ENCODE assay signal across 11 cellular contexts in genomic region chr14:23055621-23056256, GRCh38. TPM values are rescaled to one million over a fixed set of nuclear protein-coding genes. Genes with fewer than 3 reads are reported as not detected.
DNase-seq lines count a peak whose midpoint lies in the region; ATAC-seq, FAIRE-seq and TF ChIP-seq lines count a peak whose summit lies in the region.
"Had no signal": no experiment of that assay in that cellular context is flagged by ENCODE, and none has a peak within 500 bp of the region (broad histone marks: within the 10 kb centered on the region; RNA-seq: fewer than 3 reads in every experiment).

No MANE protein-coding gene starts in this region.

- H3K27me3 ChIP-seq in HepG2 (ENCODE audit: control insufficient read depth in 1 of 2, insufficient read depth in 2 of 2, low read length in 2 of 2) (peaks cover 0 to 6% of the 10 kb centered on the region in 2 experiments; a peak in 1 of 5 replicates), right lobe of liver (no peaks in the 10 kb centered on the region), SK-N-SH (ENCODE audit: insufficient read depth) (no peaks in the 10 kb centered on the region)

- TF ChIP-seq CTCF in HepG2 (CRISPR knock-in tag; IDR thresholded peaks at IDR 0.05) (no peak), right lobe of liver (IDR thresholded peaks at IDR 0.05) (no peak), SK-N-SH (IDR thresholded peaks at IDR 0.05) (no peak)

- H3K27ac ChIP-seq in HepG2 (ENCODE audit: extremely low read length, insufficient read depth, low read length), result no peak overlapping the region
- no peak overlapping the region for H3K27ac ChIP-seq in right lobe of liver
- peak overlapping the region in 1 of 2 experiments; percentile 90; a peak in 2 of 4 replicates for H3K27ac ChIP-seq in SK-N-SH (ENCODE audit: low read depth in 2 of 2, low read length in 1 of 2)

- TF ChIP-seq EP300 in HepG2 (IDR thresholded peaks at IDR 0.05; ENCODE audit: low read depth in 2 of 2, low read length in 2 of 2) (peak in 1 of 2 experiments; percentile 32; a peak in 1 of 4 replicates), HepG2 (CRISPR knock-in tag; IDR thresholded peaks at IDR 0.05; ENCODE audit: borderline replicate concordance) (no peak), SK-N-SH (IDR thresholded peaks at IDR 0.05; ENCODE audit: borderline replicate concordance in 1 of 2, low read depth in 1 of 2, low read length in 1 of 2) (peak in 1 of 2 experiments; percentile 38; a peak in 1 of 4 replicates)

- intact Hi-C loops in HepG2 (cut with micrococcal nuclease; ENCODE audit: unreplicated experiment) (no loop called here), right lobe of liver (cut with DNase I) (loop anchor here (5.0 kb wide), 1 partner anchor 68 kb away; no protein-coding TSS in a partner anchor)

- H3K4me1 Mint-ChIP-seq in immature natural killer cell, result peaks cover 18 to 19% of the 10 kb centered on the region in 2 donors

- DNase-seq in HepG2 (ENCODE audit: low spot score) (no peak), right lobe of liver (no peak), SK-N-SH (peak; percentile 96), immature natural killer cell (no peak), urothelium cell line (ENCODE audit: low spot score) (peak; percentile 32), cerebellar nuclear complex (lab: John Stamatoyannopoulos, UW) (no peak), NCI-H226 (no peak), NOMO-1 treated with DMSO at 0.1 percent for 48 hours (lab: John Stamatoyannopoulos, UW; ENCODE audit: unreplicated experiment) (no peak)
- DNase-seq: NCI-H1105, occipital lobe had no signal

- no peak overlapping the region for H2AFZ ChIP-seq in HepG2 (ENCODE audit: low read length)
- no peak overlapping the region for H2AFZ ChIP-seq in SK-N-SH (ENCODE audit: low read depth)

- no peak overlapping the region for H3K9ac ChIP-seq in HepG2 (ENCODE audit: insufficient read depth, low read depth, low read length)
- H3K9ac ChIP-seq in SK-N-SH, result no peak overlapping the region

- H3F3A ChIP-seq in SK-N-SH (replicated peaks; ENCODE audit: insufficient read depth), result peaks cover 34% of the 10 kb centered on the region

- H3K4me2 ChIP-seq in HepG2 (ENCODE audit: low read depth, low read length), result peak overlapping the region; percentile 98
- H3K4me2 ChIP-seq in SK-N-SH, result peak overlapping the region; percentile 96

- peaks cover 0 to 1% (median 0%) of the 10 kb centered on the region in 6 donors for H3K9me3 Mint-ChIP-seq in immature natural killer cell

- 30% methylated on average over 9 of the region's 9 CpGs for WGBS in HepG2 (ENCODE audit: low lambda C conversion rate)
- 0% methylated on average over 3 of the region's 9 CpGs for WGBS in right lobe of liver (ENCODE audit: insufficient coverage, low coverage, low lambda C conversion rate, missing lambda C conversion rate)
- WGBS in SK-N-SH (ENCODE audit: low lambda C conversion rate), result 18% methylated on average over 4 of the region's 9 CpGs

- in situ Hi-C loops in HepG2 (cut with HindIII; ENCODE audit: extremely low pct_ligation_motif_present, low pct_unique_long_range_greater_than_20kb), result no loop called here

- H3K9me2 ChIP-seq in SK-N-SH, result no peaks in the 10 kb centered on the region

- ATAC-seq in HepG2, result peak; percentile 0
- no peak for ATAC-seq in right lobe of liver

- FAIRE-seq in HepG2 (lab: Jason Lieb, UNC) (no peak), urothelium cell line (lab: Jason Lieb, UNC) (no peak)

- CTCF ChIA-PET in HepG2 (lab: Yijun Ruan, JAX; ENCODE audit: low intra/inter-chr PET ratio, low total read pairs) (interaction anchor here (0.5 to 8.5 kb wide), 11 partner anchors 11 to 499 kb away, joined by 3 to 173 read pairs (median 8); no protein-coding TSS in a partner anchor), SK-N-SH (lab: Yijun Ruan, JAX) (interaction anchor here (0.6 to 33.1 kb wide), 19 partner anchors 9 to 672 kb away, joined by 3 to 1566 read pairs (median 4); partner anchors contain the start of genes AJUBA, PRMT5 and PSMB5)

- peak overlapping the region in 3 of 6 donors; percentile 53 to 81 (median 68) for H3K27ac Mint-ChIP-seq in immature natural killer cell

- peaks cover 0 to 3% (median 1%) of the 10 kb centered on the region in 3 donors for H3K36me3 Mint-ChIP-seq in immature natural killer cell

- H3K9me3 ChIP-seq in HepG2 (ENCODE audit: low read length) (no peaks in the 10 kb centered on the region), right lobe of liver (no peaks in the 10 kb centered on the region), SK-N-SH (no peaks in the 10 kb centered on the region)

- no peak overlapping the region for H3K4me3 ChIP-seq in HepG2 (replicated peaks in 1 of 3; ENCODE audit: insufficient read depth in 1 of 3, low read depth in 2 of 3, low read length in 3 of 3)
- no peak overlapping the region for H3K4me3 ChIP-seq in right lobe of liver
- H3K4me3 ChIP-seq in SK-N-SH (ENCODE audit: low read depth in 2 of 2, low read length in 1 of 2), result peak overlapping the region; percentile 62 to 82; a peak in 3 of 4 replicates

- peaks cover 0 to 5% (median 2%) of the 10 kb centered on the region in 3 donors for H3K27me3 Mint-ChIP-seq in immature natural killer cell (ENCODE audit: low read depth in 3 of 3)

- H4K20me1 ChIP-seq in HepG2 (ENCODE audit: insufficient read depth, low read length) (peaks cover 13% of the 10 kb centered on the region; the same call in 1 of the 2 replicates), SK-N-SH (ENCODE audit: insufficient read depth) (no peaks in the 10 kb centered on the region; the same call in 1 of the 2 replicates)

- H3K4me3 Mint-ChIP-seq in immature natural killer cell, result peak overlapping the region; percentile 78 to 91 (median 88)

- H3K36me3 ChIP-seq in HepG2 (replicated peaks in 1 of 2; ENCODE audit: control insufficient read depth in 1 of 2, insufficient read depth in 2 of 2, low read length in 2 of 2), result peaks cover 14 to 18% of the 10 kb centered on the region in 2 experiments
- H3K36me3 ChIP-seq in right lobe of liver, result peaks cover 7 to 22% (median 12%) of the 10 kb centered on the region in 4 donors
- peaks cover 15 to 26% of the 10 kb centered on the region in 2 experiments for H3K36me3 ChIP-seq in SK-N-SH (replicated peaks in 1 of 2; ENCODE audit: control insufficient read depth in 1 of 2, insufficient read depth in 2 of 2, low read length in 1 of 2)

- no peaks in the 10 kb centered on the region for H3K79me2 ChIP-seq in HepG2 (ENCODE audit: insufficient read depth, low read length)
- H3K79me2 ChIP-seq in SK-N-SH (ENCODE audit: insufficient read depth), result peaks cover 6% of the 10 kb centered on the region; the same call in 1 of the 2 replicates

- peaks cover 26% of the 10 kb centered on the region for H3K4me1 ChIP-seq in HepG2 (ENCODE audit: insufficient read depth, low read length)
- H3K4me1 ChIP-seq in right lobe of liver, result no peaks in the 10 kb centered on the region
- H3K4me1 ChIP-seq in SK-N-SH (ENCODE audit: control insufficient read depth in 1 of 2, insufficient read depth in 2 of 2, low read depth in 1 of 2, low read length in 1 of 2), result peaks cover 14 to 26% of the 10 kb centered on the region in 2 experiments; a peak in 3 of 4 replicates

- TF ChIP-seq POLR2A in HepG2 (IDR thresholded peaks at IDR 0.05; ENCODE audit: insufficient read depth in 1 of 2, low read depth in 2 of 2, low read length in 2 of 2) (no peak), right lobe of liver (IDR thresholded peaks at IDR 0.05) (no peak)

- TF ChIP-seq RAD21 in HepG2 (CRISPR knock-in tag; IDR thresholded peaks at IDR 0.05) (no peak), SK-N-SH (IDR thresholded peaks at IDR 0.05; ENCODE audit: low read length) (0 out of 2 replicates have a peak, but pooled peaks have one; percentile 5)

- BruUV-seq in HepG2 (replicated peaks; lab: Mats Ljungman, UMichigan), result no TSS peak

- POLR2A ChIA-PET in HepG2 (lab: Yijun Ruan, JAX) (interaction anchor here (0.8 to 7.4 kb wide), 11 partner anchors 9 to 82 kb away, joined by 3 to 72 read pairs (median 12); partner anchors contain the start of genes ACIN1, AJUBA and C14orf119), SK-N-SH (lab: Yijun Ruan, JAX) (interaction anchor here (0.9 to 3.9 kb wide), 7 partner anchors 10 to 73 kb away, joined by 3 to 33 read pairs (median 6); partner anchors contain the start of genes AJUBA and PSMB5)

RNA-seq across cellular contexts. Expression of gene CDH24, which starts 1.6 kb away (rescaled TPM):
- 0.41 and 0.69 TPM in 2 replicates for total RNA-seq in HepG2 (2016; rRNA removed; fragmentation: Illumina TruSeq; extraction: Trizol)
- total RNA-seq in HepG2 (2016; cell fraction: cytosol; rRNA removed; fragmentation: Illumina TruSeq; extraction: Trizol; ENCODE audit: low read depth), result 0.35 and 0.40 TPM in 2 replicates
- 0.45 and 0.76 TPM in 2 replicates for total RNA-seq in HepG2 (2016; cell fraction: insoluble cytoplasmic fraction; rRNA removed; fragmentation: Illumina TruSeq; extraction: Trizol)
- total RNA-seq in HepG2 (2016; cell fraction: membrane; rRNA removed; fragmentation: Illumina TruSeq; extraction: Trizol), result 1.1 and 1.2 TPM in 2 replicates
- total RNA-seq in HepG2 (2016; cell fraction: nucleus; rRNA removed; fragmentation: Illumina TruSeq; extraction: Trizol), result 0.56 and 0.59 TPM in 2 replicates
- 0.99 and 1.2 TPM in 2 replicates for polyA plus RNA-seq in HepG2 (2011; rRNA removed)
- polyA plus RNA-seq in HepG2 (2011; cell fraction: cytosol; rRNA removed), result 0.41 and 0.76 TPM in 2 replicates
- polyA plus RNA-seq in HepG2 (2011; cell fraction: nucleus; rRNA removed), result 6.5 and 6.6 TPM in 2 replicates
- 0.50 and 0.55 TPM in 2 replicates for polyA plus RNA-seq in HepG2 (2012)
- 0.59 and 0.70 TPM in 2 replicates for polyA plus RNA-seq in HepG2 (2016; cell fraction: cytosol; fragmentation: Illumina TruSeq; extraction: Trizol; ENCODE audit: low read depth)
- 0.41 and 0.73 TPM in 2 replicates for polyA plus RNA-seq in HepG2 (2016; cell fraction: insoluble cytoplasmic fraction; fragmentation: Illumina TruSeq; extraction: Trizol; ENCODE audit: low read depth)
- polyA plus RNA-seq in HepG2 (2016; cell fraction: membrane; fragmentation: Illumina TruSeq; extraction: Trizol; ENCODE audit: low read depth), result 1.0 and 1.2 TPM in 2 replicates
- 2.5 and 2.8 TPM in 2 replicates for polyA plus RNA-seq in HepG2 (2016; cell fraction: nucleus; fragmentation: Illumina TruSeq; extraction: Trizol; ENCODE audit: insufficient read depth, low read depth)
- 1.1 and 16.3 TPM in 2 replicates for polyA minus RNA-seq in HepG2 (2011; rRNA and poly(A)+ RNA removed; ENCODE audit: low replicate concordance)
- polyA minus RNA-seq in HepG2 (2011; cell fraction: cytosol; rRNA and poly(A)+ RNA removed), result 0.40 and 0.44 TPM in 2 replicates
- 0.90 and 0.99 TPM in 2 replicates for polyA minus RNA-seq in HepG2 (2011; cell fraction: nucleus; rRNA and poly(A)+ RNA removed)
- total RNA-seq in right lobe of liver, result under 1 TPM; 0.26 to 0.74 (median 0.54) TPM
- 30.8 and 36.7 TPM in 2 replicates for polyA plus RNA-seq in SK-N-SH (2012; rRNA removed)
- 5.2 and 9.5 TPM in 2 replicates for polyA plus RNA-seq in SK-N-SH (2012; cell fraction: cytosol; rRNA removed)
- 289 and 297 TPM in 2 replicates for polyA plus RNA-seq in SK-N-SH (2012; cell fraction: nucleus; rRNA removed)
- 1 to 10 TPM in 1 of 3 donors, under 1 TPM in 2; 0.64 to 1.2 (median 0.78) TPM for polyA plus RNA-seq in immature natural killer cell

RNA-seq across cellular contexts. Expression of gene PSMB11, which starts 13.7 kb away (rescaled TPM):
- total RNA-seq in HepG2 (2016; rRNA removed; fragmentation: Illumina TruSeq; extraction: Trizol) (not detected in 2 replicates), right lobe of liver (not detected)
- total RNA-seq in HepG2 (2016; cell fraction: cytosol; rRNA removed; fragmentation: Illumina TruSeq; extraction: Trizol; ENCODE audit: low read depth), result not detected in 2 replicates
- total RNA-seq in HepG2 (2016; cell fraction: insoluble cytoplasmic fraction; rRNA removed; fragmentation: Illumina TruSeq; extraction: Trizol), result not detected in 2 replicates
- total RNA-seq in HepG2 (2016; cell fraction: membrane; rRNA removed; fragmentation: Illumina TruSeq; extraction: Trizol), result not detected in 2 replicates
- not detected in 2 replicates for total RNA-seq in HepG2 (2016; cell fraction: nucleus; rRNA removed; fragmentation: Illumina TruSeq; extraction: Trizol)
- polyA plus RNA-seq in HepG2 (2011; rRNA removed) (not detected in 2 replicates), SK-N-SH (2012; rRNA removed) (not detected in 2 replicates), immature natural killer cell (not detected)
- not detected in 2 replicates for polyA plus RNA-seq in HepG2 (2011; cell fraction: cytosol; rRNA removed)
- polyA plus RNA-seq in HepG2 (2011; cell fraction: nucleus; rRNA removed), result not detected in 2 replicates
- polyA plus RNA-seq in HepG2 (2012), result not detected in 2 replicates
- polyA plus RNA-seq in HepG2 (2016; cell fraction: cytosol; fragmentation: Illumina TruSeq; extraction: Trizol; ENCODE audit: low read depth), result not detected in 2 replicates
- not detected in 2 replicates for polyA plus RNA-seq in HepG2 (2016; cell fraction: insoluble cytoplasmic fraction; fragmentation: Illumina TruSeq; extraction: Trizol; ENCODE audit: low read depth)
- polyA plus RNA-seq in HepG2 (2016; cell fraction: membrane; fragmentation: Illumina TruSeq; extraction: Trizol; ENCODE audit: low read depth), result not detected in 2 replicates
- polyA plus RNA-seq in HepG2 (2016; cell fraction: nucleus; fragmentation: Illumina TruSeq; extraction: Trizol; ENCODE audit: insufficient read depth, low read depth), result not detected in 2 replicates
- 0.10 TPM in 1 of 2 replicates, not detected in the other for polyA minus RNA-seq in HepG2 (2011; rRNA and poly(A)+ RNA removed; ENCODE audit: low replicate concordance)
- polyA minus RNA-seq in HepG2 (2011; cell fraction: cytosol; rRNA and poly(A)+ RNA removed), result not detected in 2 replicates
- not detected in 2 replicates for polyA minus RNA-seq in HepG2 (2011; cell fraction: nucleus; rRNA and poly(A)+ RNA removed)
- polyA plus RNA-seq in SK-N-SH (2012; cell fraction: cytosol; rRNA removed), result not detected in 2 replicates
- polyA plus RNA-seq in SK-N-SH (2012; cell fraction: nucleus; rRNA removed), result not detected in 2 replicates
- total RNA-seq: occipital lobe had no signal
- polyA plus RNA-seq: adipose tissue had no signal

RNA-seq across cellular contexts. Expression of gene PSMB5, which starts 21.0 kb away (rescaled TPM):
- total RNA-seq in HepG2 (2016; rRNA removed; fragmentation: Illumina TruSeq; extraction: Trizol) (871 and 1,316 TPM in 2 replicates), right lobe of liver (10 to 100 TPM; 51.2 to 93.5 (median 59.1) TPM)
- 296 and 327 TPM in 2 replicates for total RNA-seq in HepG2 (2016; cell fraction: cytosol; rRNA removed; fragmentation: Illumina TruSeq; extraction: Trizol; ENCODE audit: low read depth)
- 923 and 1,358 TPM in 2 replicates for total RNA-seq in HepG2 (2016; cell fraction: insoluble cytoplasmic fraction; rRNA removed; fragmentation: Illumina TruSeq; extraction: Trizol)
- 499 and 543 TPM in 2 replicates for total RNA-seq in HepG2 (2016; cell fraction: membrane; rRNA removed; fragmentation: Illumina TruSeq; extraction: Trizol)
- 325 and 326 TPM in 2 replicates for total RNA-seq in HepG2 (2016; cell fraction: nucleus; rRNA removed; fragmentation: Illumina TruSeq; extraction: Trizol)
- polyA plus RNA-seq in HepG2 (2011; rRNA removed) (566 and 705 TPM in 2 replicates), SK-N-SH (2012; rRNA removed) (337 and 401 TPM in 2 replicates), immature natural killer cell (10 to 100 TPM; 25.6 to 54.3 (median 39.7) TPM)
- 909 and 1,129 TPM in 2 replicates for polyA plus RNA-seq in HepG2 (2011; cell fraction: cytosol; rRNA removed)
- polyA plus RNA-seq in HepG2 (2011; cell fraction: nucleus; rRNA removed), result 173 and 191 TPM in 2 replicates
- polyA plus RNA-seq in HepG2 (2012), result 459 and 476 TPM in 2 replicates
- 281 and 292 TPM in 2 replicates for polyA plus RNA-seq in HepG2 (2016; cell fraction: cytosol; fragmentation: Illumina TruSeq; extraction: Trizol; ENCODE audit: low read depth)
- polyA plus RNA-seq in HepG2 (2016; cell fraction: insoluble cytoplasmic fraction; fragmentation: Illumina TruSeq; extraction: Trizol; ENCODE audit: low read depth), result 1,127 and 1,228 TPM in 2 replicates
- polyA plus RNA-seq in HepG2 (2016; cell fraction: membrane; fragmentation: Illumina TruSeq; extraction: Trizol; ENCODE audit: low read depth), result 411 and 426 TPM in 2 replicates
- polyA plus RNA-seq in HepG2 (2016; cell fraction: nucleus; fragmentation: Illumina TruSeq; extraction: Trizol; ENCODE audit: insufficient read depth, low read depth), result 421 and 445 TPM in 2 replicates
- 455 and 971 TPM in 2 replicates for polyA minus RNA-seq in HepG2 (2011; rRNA and poly(A)+ RNA removed; ENCODE audit: low replicate concordance)
- polyA minus RNA-seq in HepG2 (2011; cell fraction: cytosol; rRNA and poly(A)+ RNA removed), result 370 and 379 TPM in 2 replicates
- 156 and 157 TPM in 2 replicates for polyA minus RNA-seq in HepG2 (2011; cell fraction: nucleus; rRNA and poly(A)+ RNA removed)
- 295 and 345 TPM in 2 replicates for polyA plus RNA-seq in SK-N-SH (2012; cell fraction: cytosol; rRNA removed)
- 185 and 217 TPM in 2 replicates for polyA plus RNA-seq in SK-N-SH (2012; cell fraction: nucleus; rRNA removed)

RNA-seq across cellular contexts. Expression of gene ACIN1, which starts 39.2 kb away (rescaled TPM):
- total RNA-seq in HepG2 (2016; rRNA removed; fragmentation: Illumina TruSeq; extraction: Trizol) (102 and 165 TPM in 2 replicates), right lobe of liver (10 to 100 TPM; 40.5 to 66.1 (median 52.9) TPM)
- 71.3 and 71.5 TPM in 2 replicates for total RNA-seq in HepG2 (2016; cell fraction: cytosol; rRNA removed; fragmentation: Illumina TruSeq; extraction: Trizol; ENCODE audit: low read depth)
- 79.7 and 163 TPM in 2 replicates for total RNA-seq in HepG2 (2016; cell fraction: insoluble cytoplasmic fraction; rRNA removed; fragmentation: Illumina TruSeq; extraction: Trizol)
- total RNA-seq in HepG2 (2016; cell fraction: membrane; rRNA removed; fragmentation: Illumina TruSeq; extraction: Trizol), result 59.8 and 62.7 TPM in 2 replicates
- 344 and 371 TPM in 2 replicates for total RNA-seq in HepG2 (2016; cell fraction: nucleus; rRNA removed; fragmentation: Illumina TruSeq; extraction: Trizol)
- polyA plus RNA-seq in HepG2 (2011; rRNA removed) (183 and 222 TPM in 2 replicates), SK-N-SH (2012; rRNA removed) (159 and 195 TPM in 2 replicates), immature natural killer cell (10 to 100 TPM in 1 of 3 donors, 1 to 10 TPM in 1, under 1 TPM in 1; 0.40 to 15.0 (median 4.5) TPM)
- 64.2 and 64.8 TPM in 2 replicates for polyA plus RNA-seq in HepG2 (2011; cell fraction: cytosol; rRNA removed)
- 997 and 1,030 TPM in 2 replicates for polyA plus RNA-seq in HepG2 (2011; cell fraction: nucleus; rRNA removed)
- 155 and 156 TPM in 2 replicates for polyA plus RNA-seq in HepG2 (2012)
- 17.6 and 21.0 TPM in 2 replicates for polyA plus RNA-seq in HepG2 (2016; cell fraction: cytosol; fragmentation: Illumina TruSeq; extraction: Trizol; ENCODE audit: low read depth)
- polyA plus RNA-seq in HepG2 (2016; cell fraction: insoluble cytoplasmic fraction; fragmentation: Illumina TruSeq; extraction: Trizol; ENCODE audit: low read depth), result 105 and 132 TPM in 2 replicates
- polyA plus RNA-seq in HepG2 (2016; cell fraction: membrane; fragmentation: Illumina TruSeq; extraction: Trizol; ENCODE audit: low read depth), result 29.3 and 37.8 TPM in 2 replicates
- polyA plus RNA-seq in HepG2 (2016; cell fraction: nucleus; fragmentation: Illumina TruSeq; extraction: Trizol; ENCODE audit: insufficient read depth, low read depth), result 1,263 and 1,283 TPM in 2 replicates
- polyA minus RNA-seq in HepG2 (2011; rRNA and poly(A)+ RNA removed; ENCODE audit: low replicate concordance), result 122 and 152 TPM in 2 replicates
- polyA minus RNA-seq in HepG2 (2011; cell fraction: cytosol; rRNA and poly(A)+ RNA removed), result 39.4 and 46.3 TPM in 2 replicates
- polyA minus RNA-seq in HepG2 (2011; cell fraction: nucleus; rRNA and poly(A)+ RNA removed), result 630 and 693 TPM in 2 replicates
- 67.5 and 71.7 TPM in 2 replicates for polyA plus RNA-seq in SK-N-SH (2012; cell fraction: cytosol; rRNA removed)
- 543 and 819 TPM in 2 replicates for polyA plus RNA-seq in SK-N-SH (2012; cell fraction: nucleus; rRNA removed)

RNA-seq across cellular contexts. Expression of gene C14orf119, which starts 39.6 kb away (rescaled TPM):
- total RNA-seq in HepG2 (2016; rRNA removed; fragmentation: Illumina TruSeq; extraction: Trizol) (206 and 299 TPM in 2 replicates), right lobe of liver (10 to 100 TPM; 10.7 to 22.6 (median 14.1) TPM)
- 51.0 and 54.6 TPM in 2 replicates for total RNA-seq in HepG2 (2016; cell fraction: cytosol; rRNA removed; fragmentation: Illumina TruSeq; extraction: Trizol; ENCODE audit: low read depth)
- total RNA-seq in HepG2 (2016; cell fraction: insoluble cytoplasmic fraction; rRNA removed; fragmentation: Illumina TruSeq; extraction: Trizol), result 204 and 326 TPM in 2 replicates
- 66.2 and 72.9 TPM in 2 replicates for total RNA-seq in HepG2 (2016; cell fraction: membrane; rRNA removed; fragmentation: Illumina TruSeq; extraction: Trizol)
- total RNA-seq in HepG2 (2016; cell fraction: nucleus; rRNA removed; fragmentation: Illumina TruSeq; extraction: Trizol), result 67.0 and 72.0 TPM in 2 replicates
- polyA plus RNA-seq in HepG2 (2011; rRNA removed) (104 and 117 TPM in 2 replicates), SK-N-SH (2012; rRNA removed) (55.2 and 73.3 TPM in 2 replicates), immature natural killer cell (100 to 1,000 TPM in 2 of 3 donors, 10 to 100 TPM in 1; 85.2 to 184 (median 135) TPM)
- polyA plus RNA-seq in HepG2 (2011; cell fraction: cytosol; rRNA removed), result 125 and 157 TPM in 2 replicates
- polyA plus RNA-seq in HepG2 (2011; cell fraction: nucleus; rRNA removed), result 52.9 and 72.4 TPM in 2 replicates
- polyA plus RNA-seq in HepG2 (2012), result 79.1 and 104 TPM in 2 replicates
- polyA plus RNA-seq in HepG2 (2016; cell fraction: cytosol; fragmentation: Illumina TruSeq; extraction: Trizol; ENCODE audit: low read depth), result 39.1 and 40.5 TPM in 2 replicates
- polyA plus RNA-seq in HepG2 (2016; cell fraction: insoluble cytoplasmic fraction; fragmentation: Illumina TruSeq; extraction: Trizol; ENCODE audit: low read depth), result 290 and 316 TPM in 2 replicates
- polyA plus RNA-seq in HepG2 (2016; cell fraction: membrane; fragmentation: Illumina TruSeq; extraction: Trizol; ENCODE audit: low read depth), result 46.1 and 51.5 TPM in 2 replicates
- 112 and 120 TPM in 2 replicates for polyA plus RNA-seq in HepG2 (2016; cell fraction: nucleus; fragmentation: Illumina TruSeq; extraction: Trizol; ENCODE audit: insufficient read depth, low read depth)
- 101 and 161 TPM in 2 replicates for polyA minus RNA-seq in HepG2 (2011; rRNA and poly(A)+ RNA removed; ENCODE audit: low replicate concordance)
- 54.7 and 61.1 TPM in 2 replicates for polyA minus RNA-seq in HepG2 (2011; cell fraction: cytosol; rRNA and poly(A)+ RNA removed)
- 24.1 and 38.5 TPM in 2 replicates for polyA minus RNA-seq in HepG2 (2011; cell fraction: nucleus; rRNA and poly(A)+ RNA removed)
- 58.8 and 59.3 TPM in 2 replicates for polyA plus RNA-seq in SK-N-SH (2012; cell fraction: cytosol; rRNA removed)
- 28.4 and 47.1 TPM in 2 replicates for polyA plus RNA-seq in SK-N-SH (2012; cell fraction: nucleus; rRNA removed)

Comparison
In these comparisons a context has a peak if more than half of its experiments do, and no peak if none do; other contexts are left out.
1. DNase-seq: peak in SK-N-SH (single experiment) and urothelium cell line (single experiment); none in HepG2 (single experiment), right lobe of liver (0 of 3), immature natural killer cell (0 of 3), cerebellar nuclear complex (0 of 2), NCI-H226 (single experiment) and NOMO-1 treated with DMSO at 0.1 percent for 48 hours (single experiment).
2. H3K4me3 ChIP-seq: peak in SK-N-SH (2 of 2); none in HepG2 (0 of 3) and right lobe of liver (0 of 3).
3. Of the 25 proteins assayed by ChIP-seq in both HepG2 and SK-N-SH: peak only in HepG2: RFX5 and TAF1; only in SK-N-SH: CHD2, MAX, MXI1, NFIC, RAD21, SMC3 and 2 more; in both: none; in neither: 13; mixed calls (peak in some experiments, not most) for 2.